18 cellular contexts compared by ENCODE assay signal in genomic region chr12:99981639-99982190, GRCh38. TPM values are rescaled to one million over a fixed set of nuclear protein-coding genes. Genes with fewer than 3 reads are reported as not detected.
"Had no signal": no experiment of that assay in that cellular context is flagged by ENCODE, and none has a peak within 500 bp of the region (broad histone marks: within the 10 kb centered on the region; RNA-seq: fewer than 3 reads in every experiment).

No MANE protein-coding gene starts in this region.

- H3K36me3 Mint-ChIP-seq: type B pancreatic cell had no signal

- H3K27ac ChIP-seq: coronary artery, heart left ventricle, sigmoid colon, skin epidermis, stomach had no signal

- DNase-seq: effector CD8-positive, alpha-beta T cell; heart left ventricle; hippocampal formation; left colon; left ventricle myocardium superior; naive thymus-derived CD4-positive, alpha-beta T cell; nephron progenitor cell; posterior cingulate gyrus; sigmoid colon; stimulated activated CD4-positive, alpha-beta T cell treated with anti-CD3 and anti-CD28 coated beads, Interleukin-2, amount 100 ng/mL, for 24 hours; stimulated activated naive CD4-positive, alpha-beta T cell; stomach; substantia nigra had no signal

- H3K9me3 ChIP-seq: heart left ventricle, sigmoid colon, stomach had no signal

- H3K9me3 Mint-ChIP-seq: nephron progenitor cell, type B pancreatic cell had no signal

- H3K36me3 ChIP-seq: heart left ventricle, sigmoid colon, stomach had no signal

- H3K27ac Mint-ChIP-seq: naive thymus-derived CD4-positive, alpha-beta T cell; nephron progenitor cell; type B pancreatic cell had no signal

- H3K4me3 ChIP-seq: coronary artery, heart left ventricle, lung, sigmoid colon, skin epidermis, stomach had no signal

- H3K27me3 ChIP-seq: sigmoid colon had no signal

- H3K4me3 Mint-ChIP-seq: naive thymus-derived CD4-positive, alpha-beta T cell; nephron progenitor cell; type B pancreatic cell had no signal

RNA-seq across cellular contexts. Expression of gene ANKS1B, which starts 3.0 kb away (rescaled TPM):
- total RNA-seq: glomerular endothelial cell had no signal
- polyA plus RNA-seq: naive thymus-derived CD4-positive, alpha-beta T cell had no signal
